In genomic region chr2:16151651-16152050, GRCh38 we compare ENCODE assay signal across 21 cellular contexts.
DNase-seq lines count a peak whose midpoint lies in the region; ATAC-seq, FAIRE-seq and TF ChIP-seq lines count a peak whose summit lies in the region.
"Had no signal": no experiment of that assay in that cellular context is flagged by ENCODE, and none has a peak within 500 bp of the region (broad histone marks: within the 10 kb centered on the region; RNA-seq: fewer than 3 reads in every experiment).

No MANE protein-coding gene starts in this region.

- TF ChIP-seq CTCF in esophagus muscularis mucosa (IDR thresholded peaks at IDR 0.05) = no peak
- TF ChIP-seq CTCF in omental fat pad (IDR thresholded peaks at IDR 0.05) = no peak

- peak; percentile 20 for FAIRE-seq in HTR-8/SVneo (lab: Jason Lieb, UNC)
- FAIRE-seq: A204.1, D721Med, G401.6, GM12891, GM19239 had no signal

- WGBS in esophagus muscularis mucosa = 88% methylated on average over 4 of the region's 4 CpGs

- H3K4me1 ChIP-seq in esophagus muscularis mucosa = no peaks in the 10 kb centered on the region
- H3K4me1 ChIP-seq: BLaER1 treated with 17β-estradiol and CSF1 and Interleukin-3, amounts not matched to agents 10 nM and 100 nM; Caco-2 had no signal

- H3K27ac ChIP-seq in esophagus muscularis mucosa (replicated peaks in 1 of 4) = no peak overlapping the region
- H3K27ac ChIP-seq: BLaER1 treated with 17β-estradiol and CSF1 and Interleukin-3, amounts not matched to agents 10 nM and 100 nM; C4-2B had no signal

- no peaks in the 10 kb centered on the region for H3K9me3 ChIP-seq in esophagus muscularis mucosa
- H3K9me3 ChIP-seq: Caco-2 had no signal

- H3K36me3 ChIP-seq in esophagus muscularis mucosa = no peaks in the 10 kb centered on the region
- H3K36me3 ChIP-seq: BLaER1 treated with 17β-estradiol and CSF1 and Interleukin-3, amounts not matched to agents 10 nM and 100 nM had no signal

- no peak for DNase-seq in HTR-8/SVneo (ENCODE audit: insufficient read length, low spot score)
- peak; percentile 74 for DNase-seq in esophagus muscularis mucosa (ENCODE audit: extremely low spot score)
- DNase-seq in retina = peak; percentile 11
- no peak for DNase-seq in effector CD4-positive, alpha-beta T cell
- no peak for DNase-seq in omental fat pad (ENCODE audit: low spot score)
- DNase-seq: 8988T; ACHN; Caco-2; Calu3; CD4-positive, alpha-beta T cell; CD8-positive, alpha-beta T cell; DMS79 treated with DMSO at 0.1 percent for 48 hours; GF-D8 had no signal

- TF ChIP-seq EP300 in esophagus muscularis mucosa (IDR thresholded peaks at IDR 0.05) = no peak

- TF ChIP-seq POLR2A in esophagus muscularis mucosa (IDR thresholded peaks at IDR 0.05; ENCODE audit: low read depth) = no peak

- intact Hi-C loops in esophagus muscularis mucosa (cut with DNase I) = no loop called here

- no peak overlapping the region for H3K4me3 ChIP-seq in esophagus muscularis mucosa
- H3K4me3 ChIP-seq: BLaER1 treated with 17β-estradiol and CSF1 and Interleukin-3, amounts not matched to agents 10 nM and 100 nM had no signal

- no peak for ATAC-seq in HG02623 (IDR thresholded peaks at IDR 0.05; ENCODE audit: unreplicated experiment)
- ATAC-seq in omental fat pad (ENCODE audit: low FRiP score) = no peak
- ATAC-seq: CD8-positive, alpha-beta T cell had no signal

- H3K27me3 ChIP-seq in esophagus muscularis mucosa = no peaks in the 10 kb centered on the region
- H3K27me3 ChIP-seq: BLaER1 treated with 17β-estradiol and CSF1 and Interleukin-3, amounts not matched to agents 10 nM and 100 nM had no signal

Comparison
In these comparisons a context has a peak if more than half of its experiments do, and no peak if none do; other contexts are left out.
1. DNase-seq: peak in esophagus muscularis mucosa (single experiment) and retina (single experiment); none in HTR-8/SVneo (single experiment), effector CD4-positive, alpha-beta T cell (single experiment) and omental fat pad (single experiment).